ENCODE assay signal across 6 cellular contexts in the genomic region with DNA sequence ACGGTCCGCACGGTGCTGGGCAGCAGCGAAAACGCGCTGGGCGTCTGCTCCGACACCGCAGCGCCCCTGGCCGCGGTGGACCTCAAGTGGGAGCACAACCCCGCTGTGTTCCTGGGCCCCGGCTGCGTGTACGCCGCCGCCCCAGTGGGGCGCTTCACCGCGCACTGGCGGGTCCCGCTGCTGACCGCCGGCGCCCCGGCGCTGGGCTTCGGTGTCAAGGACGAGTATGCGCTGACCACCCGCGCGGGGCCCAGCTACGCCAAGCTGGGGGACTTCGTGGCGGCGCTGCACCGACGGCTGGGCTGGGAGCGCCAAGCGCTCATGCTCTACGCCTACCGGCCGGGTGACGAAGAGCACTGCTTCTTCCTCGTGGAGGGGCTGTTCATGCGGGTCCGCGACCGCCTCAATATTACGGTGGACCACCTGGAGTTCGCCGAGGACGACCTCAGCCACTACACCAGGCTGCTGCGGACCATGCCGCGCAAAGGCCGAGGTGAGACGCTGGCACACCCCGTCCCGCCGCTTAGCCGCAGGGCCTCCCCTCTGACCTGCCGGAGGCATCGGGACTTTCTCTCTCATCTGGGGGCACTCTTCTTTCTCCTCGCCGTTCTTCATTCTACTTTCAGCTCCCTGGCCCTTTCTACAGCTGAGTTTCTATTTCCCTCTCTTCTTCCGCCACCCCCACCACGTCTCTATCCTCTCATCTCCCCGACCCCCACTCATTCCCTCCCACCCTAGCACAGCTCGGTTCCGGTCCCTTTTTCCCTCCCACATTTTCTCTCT. TPM values are rescaled to one million over a fixed set of nuclear protein-coding genes. Genes with fewer than 3 reads are reported as not detected.
A peak's percentile ranks its signal among the peaks of the same experiment; 100 is the strongest.
DNase-seq lines count a peak whose midpoint lies in the region; ATAC-seq and TF ChIP-seq lines count a peak whose summit lies in the region.

No MANE protein-coding gene starts in this region.

- H3K27me3 ChIP-seq in aorta (ENCODE audit: control insufficient read depth in 1 of 2, insufficient read depth in 2 of 2, low read length in 1 of 2) = no peaks in the 10 kb centered on the region

- H3K27me3 Mint-ChIP-seq in activated CD4-positive, alpha-beta memory T cell treated with anti-CD3 and anti-CD28 coated beads, Interleukin-2, amount 10 ng/mL, durations not matched to agents 7 days and 5 days = peaks cover 63% of the 10 kb centered on the region

- DNase-seq in EL (peak; percentile 23), aorta (peak; percentile 58 to 83), HEK293T (ENCODE audit: extremely low spot score) (no peak), middle frontal gyrus (ENCODE audit: extremely low spot score, low spot score) (no peak)
- DNase-seq in activated CD4-positive, alpha-beta memory T cell treated with anti-CD3 and anti-CD28 coated beads, Interleukin-2, amount 10 ng/mL, durations not matched to agents 7 days and 5 days = no peak

- peak; percentile 65 for ATAC-seq in aorta (ENCODE audit: low FRiP score)

- WGBS in aorta, 2 donors = 0 to 1% methylated on average over 72 to 73 of the region's 73 CpGs

- POLR2A ChIA-PET in activated CD4-positive, alpha-beta memory T cell treated with anti-CD3 and anti-CD28 coated beads, Interleukin-2, amount 10 ng/mL, durations not matched to agents 7 days and 5 days (lab: Charles Lee) = interaction anchor here (1.3 kb wide), 1 partner anchor 307 kb away, joined by 5 read pairs; the partner anchor contains the start of gene RAB13
- POLR2A ChIA-PET in HEK293T (lab: Yijun Ruan, JAX) = no interaction called here

- peak overlapping the region; percentile 14 to 17 for H3K27ac ChIP-seq in aorta (ENCODE audit: low read depth in 1 of 2, low read length in 2 of 2)

- peaks cover 4 to 7% of the 10 kb centered on the region in 2 donors for H3K36me3 ChIP-seq in aorta (ENCODE audit: control insufficient read depth in 1 of 2, insufficient read depth in 2 of 2, low read length in 1 of 2)

- H3K27ac Mint-ChIP-seq in activated CD4-positive, alpha-beta memory T cell treated with anti-CD3 and anti-CD28 coated beads, Interleukin-2, amount 10 ng/mL, durations not matched to agents 7 days and 5 days = no peak overlapping the region

- no peaks in the 10 kb centered on the region for H3K36me3 Mint-ChIP-seq in activated CD4-positive, alpha-beta memory T cell treated with anti-CD3 and anti-CD28 coated beads, Interleukin-2, amount 10 ng/mL, durations not matched to agents 7 days and 5 days (ENCODE audit: low read depth)

- H3K4me3 ChIP-seq in iPS-18c (ENCODE audit: insufficient read depth, low read depth, low read length) = peak overlapping the region; percentile 62
- H3K4me3 ChIP-seq in aorta (ENCODE audit: low read length in 2 of 2) = peak overlapping the region; percentile 30 to 79

- H3K4me1 Mint-ChIP-seq in activated CD4-positive, alpha-beta memory T cell treated with anti-CD3 and anti-CD28 coated beads, Interleukin-2, amount 10 ng/mL, durations not matched to agents 7 days and 5 days = peaks cover 22% of the 10 kb centered on the region

- no peaks in the 10 kb centered on the region for H3K4me1 ChIP-seq in aorta (ENCODE audit: control insufficient read depth in 1 of 2, insufficient read depth in 2 of 2, low read length in 2 of 2)

- H3K9me3 Mint-ChIP-seq in activated CD4-positive, alpha-beta memory T cell treated with anti-CD3 and anti-CD28 coated beads, Interleukin-2, amount 10 ng/mL, durations not matched to agents 7 days and 5 days = no peaks in the 10 kb centered on the region

- H3K4me3 Mint-ChIP-seq in activated CD4-positive, alpha-beta memory T cell treated with anti-CD3 and anti-CD28 coated beads, Interleukin-2, amount 10 ng/mL, durations not matched to agents 7 days and 5 days = peak overlapping the region; percentile 52

- H3K9me3 ChIP-seq in iPS-18c (ENCODE audit: control insufficient read depth, insufficient read depth, low read length) (peaks cover 2% of the 10 kb centered on the region), aorta (ENCODE audit: control insufficient read depth, low read length) (no peaks in the 10 kb centered on the region)

- CTCF ChIA-PET in activated CD4-positive, alpha-beta memory T cell treated with anti-CD3 and anti-CD28 coated beads, Interleukin-2, amount 10 ng/mL, durations not matched to agents 7 days and 5 days (lab: Charles Lee) = interaction anchor here (0.5 to 1.0 kb wide), 2 partner anchors 8 to 19 kb away, joined by 4 to 5 read pairs; no protein-coding TSS in a partner anchor
- CTCF ChIA-PET in HEK293T (lab: Yijun Ruan, JAX) = no interaction called here

- intact Hi-C loops in aorta (cut with DNase I) = loop anchor here (2.0 to 10.0 kb wide), 5 partner anchors 73 to 308 kb away; partner anchors contain the start of gene RAB13 (in 1 of the 2)

TF ChIP-seq in HEK293T, 16 proteins besides CTCF, POLR2A, EP300 and RAD21:
- TF ChIP-seq, protein P1, sequence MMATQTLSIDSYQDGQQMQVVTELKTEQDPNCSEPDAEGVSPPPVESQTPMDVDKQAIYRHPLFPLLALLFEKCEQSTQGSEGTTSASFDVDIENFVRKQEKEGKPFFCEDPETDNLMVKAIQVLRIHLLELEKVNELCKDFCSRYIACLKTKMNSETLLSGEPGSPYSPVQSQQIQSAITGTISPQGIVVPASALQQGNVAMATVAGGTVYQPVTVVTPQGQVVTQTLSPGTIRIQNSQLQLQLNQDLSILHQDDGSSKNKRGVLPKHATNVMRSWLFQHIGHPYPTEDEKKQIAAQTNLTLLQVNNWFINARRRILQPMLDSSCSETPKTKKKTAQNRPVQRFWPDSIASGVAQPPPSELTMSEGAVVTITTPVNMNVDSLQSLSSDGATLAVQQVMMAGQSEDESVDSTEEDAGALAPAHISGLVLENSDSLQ (IDR thresholded peaks at IDR 0.05) = no peak
- no peak for TF ChIP-seq TARDBP (IDR thresholded peaks at IDR 0.05)
- TF ChIP-seq FOXA1 (IDR thresholded peaks at IDR 0.05) = no peak
- no peak for TF ChIP-seq ARNT (IDR thresholded peaks at IDR 0.05)
- no peak for TF ChIP-seq NFRKB (IDR thresholded peaks at IDR 0.05)
- TF ChIP-seq SUZ12 (IDR thresholded peaks at IDR 0.05) = no peak
- TF ChIP-seq FOXM1 (IDR thresholded peaks at IDR 0.05; ENCODE audit: borderline replicate concordance) = no peak
- TF ChIP-seq LEF1 (IDR thresholded peaks at IDR 0.05; ENCODE audit: borderline replicate concordance) = no peak
- TF ChIP-seq HDGF (IDR thresholded peaks at IDR 0.05; ENCODE audit: borderline replicate concordance) = no peak
- TF ChIP-seq ZNF384 (IDR thresholded peaks at IDR 0.05) = no peak
- no peak for TF ChIP-seq CTBP1 (IDR thresholded peaks at IDR 0.05; ENCODE audit: borderline replicate concordance)
- TF ChIP-seq ELF4 (IDR thresholded peaks at IDR 0.05) = no peak
- TF ChIP-seq BHLHE40 (IDR thresholded peaks at IDR 0.05; ENCODE audit: borderline replicate concordance) = no peak
- no peak for TF ChIP-seq L3MBTL2 (conservative IDR thresholded peaks at IDR 0.05)
- no peak for TF ChIP-seq SP1 (IDR thresholded peaks at IDR 0.05)
- no peak for TF ChIP-seq FOXK2 (IDR thresholded peaks at IDR 0.05)

RNA-seq across cellular contexts. Expression of gene NPR1, which starts 1.0 kb away (rescaled TPM):
- not detected for total RNA-seq in activated CD4-positive, alpha-beta memory T cell treated with anti-CD3 and anti-CD28 coated beads, Interleukin-2, amount 10 ng/mL, durations not matched to agents 7 days and 5 days
- 100 to 1,000 TPM; 116 to 168 TPM for total RNA-seq in aorta
- polyA plus RNA-seq in aorta = 100 to 1,000 TPM in 1 of 2 donors, 10 to 100 TPM in 1; 39.4 to 110 TPM

RNA-seq across cellular contexts. Expression of gene ILF2, which starts 8.7 kb away (rescaled TPM):
- 100 to 1,000 TPM; 166 to 169 TPM for total RNA-seq in activated CD4-positive, alpha-beta memory T cell treated with anti-CD3 and anti-CD28 coated beads, Interleukin-2, amount 10 ng/mL, durations not matched to agents 7 days and 5 days
- 10 to 100 TPM; 70.6 to 82.9 TPM for total RNA-seq in aorta
- 10 to 100 TPM; 67.0 to 72.8 TPM for polyA plus RNA-seq in aorta

RNA-seq across cellular contexts. Expression of gene SNAPIN, which starts 21.0 kb away (rescaled TPM):
- total RNA-seq in activated CD4-positive, alpha-beta memory T cell treated with anti-CD3 and anti-CD28 coated beads, Interleukin-2, amount 10 ng/mL, durations not matched to agents 7 days and 5 days = 10 to 100 TPM; 35.0 to 35.6 TPM
- total RNA-seq in aorta = 10 to 100 TPM; 30.4 to 35.4 TPM
- polyA plus RNA-seq in aorta = 10 to 100 TPM; 52.6 to 55.6 TPM

RNA-seq across cellular contexts. Expression of gene CHTOP, which starts 45.7 kb away (rescaled TPM):
- total RNA-seq in activated CD4-positive, alpha-beta memory T cell treated with anti-CD3 and anti-CD28 coated beads, Interleukin-2, amount 10 ng/mL, durations not matched to agents 7 days and 5 days = 10 to 100 TPM; 84.7 to 87.1 TPM
- total RNA-seq in aorta = 10 to 100 TPM; 54.3 to 57.0 TPM
- polyA plus RNA-seq in aorta = 10 to 100 TPM; 34.4 to 51.8 TPM

RNA-seq across cellular contexts. Expression of gene INTS3, which starts 48.3 kb away (rescaled TPM):
- 10 to 100 TPM; 46.9 to 50.5 TPM for total RNA-seq in activated CD4-positive, alpha-beta memory T cell treated with anti-CD3 and anti-CD28 coated beads, Interleukin-2, amount 10 ng/mL, durations not matched to agents 7 days and 5 days
- total RNA-seq in aorta = 10 to 100 TPM; 52.2 to 76.7 TPM
- 100 to 1,000 TPM in 1 of 2 donors, 10 to 100 TPM in 1; 10.9 to 101 TPM for polyA plus RNA-seq in aorta

Comparison
In these comparisons a context has a peak if more than half of its experiments do, and no peak if none do; other contexts are left out.
1. DNase-seq: peak in EL (single experiment) and aorta (2 of 2); none in activated CD4-positive, alpha-beta memory T cell treated with anti-CD3 and anti-CD28 coated beads, Interleukin-2, amount 10 ng/mL, durations not matched to agents 7 days and 5 days (single experiment), HEK293T (single experiment) and middle frontal gyrus (single experiment).
2. RNA of gene NPR1, which starts 1.0 kb away (total RNA-seq): 116 to 168 TPM in aorta; not detected in activated CD4-positive, alpha-beta memory T cell treated with anti-CD3 and anti-CD28 coated beads, Interleukin-2, amount 10 ng/mL, durations not matched to agents 7 days and 5 days; every median in the first group is over 100 times any median in the second.